Comparison of ENCODE assay signal across 8 cellular contexts in genomic region chr4:89434364-89434988, GRCh38.
A peak's percentile ranks its signal among the peaks of the same experiment; 100 is the strongest.
DNase-seq lines count a peak whose midpoint lies in the region; ATAC-seq, FAIRE-seq and TF ChIP-seq lines count a peak whose summit lies in the region.

No MANE protein-coding gene starts in this region.

- RAD21 ChIA-PET in GM12878 (lab: Charles Lee; ENCODE audit: unreplicated experiment), result interaction anchor here (1.0 to 2.2 kb wide), 2 partner anchors 182 to 209 kb away, joined by 3 to 17 read pairs; no protein-coding TSS in a partner anchor

- CTCF ChIA-PET in GM12878 (lab: Yijun Ruan, JAX), result interaction anchor here (1.2 to 2.4 kb wide), 4 partner anchors 180 to 276 kb away, joined by 3 to 35 read pairs (median 12); no protein-coding TSS in a partner anchor

- FAIRE-seq in GM12878 (lab: Jason Lieb, UNC), result no peak

- POLR2A ChIA-PET in GM12878 (lab: Charles Lee), result no interaction called here

- no peak overlapping the region for H3K9ac ChIP-seq in GM12878 (ENCODE audit: control insufficient read depth, insufficient read depth, low read length)

- TF ChIP-seq CTCF in GM12878 (IDR thresholded peaks at IDR 0.05 in 2 of 3, conservative IDR thresholded peaks at IDR 0.05 in 1 of 3; ENCODE audit: control insufficient read depth in 2 of 3, extremely low read depth in 1 of 3, insufficient read depth in 1 of 3, low read depth in 3 of 3, low read length in 3 of 3) (peak; percentile 62 to 70 (median 67)), suprapubic skin (IDR thresholded peaks at IDR 0.05) (peak; percentile 34 to 55)

- H3K4me3 ChIP-seq in GM12878 (no peak overlapping the region), suprapubic skin (no peak overlapping the region)

- H3K4me2 ChIP-seq in GM12878 (ENCODE audit: control insufficient read depth, insufficient read depth), result no peak overlapping the region

- no peaks in the 10 kb centered on the region for H3K4me1 ChIP-seq in GM12878 (ENCODE audit: control insufficient read depth, insufficient read depth, low read length)
- no peaks in the 10 kb centered on the region for H3K4me1 ChIP-seq in suprapubic skin

- no peaks in the 10 kb centered on the region for H3K36me3 ChIP-seq in GM12878 (ENCODE audit: control insufficient read depth in 2 of 2, insufficient read depth in 2 of 2, low read length in 1 of 2)
- H3K36me3 ChIP-seq in suprapubic skin, result no peaks in the 10 kb centered on the region

- ATAC-seq in GM18519 (IDR thresholded peaks at IDR 0.05; ENCODE audit: low FRiP score, unreplicated experiment) (peak; percentile 77), HG03039 (IDR thresholded peaks at IDR 0.05; ENCODE audit: unreplicated experiment) (peak; percentile 55), GM12878 (peak; percentile 71)

- no peaks in the 10 kb centered on the region for H3K79me2 ChIP-seq in GM12878 (ENCODE audit: control insufficient read depth, insufficient read depth, low read length)

- WGBS in GM12878 (ENCODE audit: insufficient coverage, insufficient replicate concordance, low lambda C conversion rate, missing lambda C conversion rate), result 4% methylated on average over 3 of the region's 3 CpGs
- 48% methylated on average over 3 of the region's 3 CpGs for WGBS in suprapubic skin

- DNase-seq in CD1c-positive myeloid dendritic cell (ENCODE audit: extremely low spot score) (peak; percentile 56), NCI-H2227 treated with DMSO at 0.1 percent for 48 hours (lab: John Stamatoyannopoulos, UW) (peak; percentile 37), GM12878 (ENCODE audit: low read depth, low spot score) (no peak), iPS-NIHi7 (ENCODE audit: extremely low spot score) (peak; percentile 39), suprapubic skin (ENCODE audit: low spot score in 2 of 2) (no peak), HUDEP-2 (lab: John Stamatoyannopoulos, UW; ENCODE audit: unreplicated experiment in 76 of 76) (no peak)

- TF ChIP-seq RAD21 in GM12878 (IDR thresholded peaks at IDR 0.05; ENCODE audit: insufficient read depth, low read depth, low read length), result peak; percentile 77

- H2AFZ ChIP-seq in GM12878 (ENCODE audit: control insufficient read depth, low read depth, low read length), result no peak overlapping the region

- SMC1A ChIA-PET in GM12878 (lab: Charles Lee; ENCODE audit: uncharacterized antibody, unreplicated experiment), result interaction anchor here (0.6 to 3.2 kb wide), 8 partner anchors 10 to 469 kb away, joined by 3 to 33 read pairs (median 4); no protein-coding TSS in a partner anchor

- BruUV-seq in GM12878 (replicated peaks; lab: Mats Ljungman, UMichigan), result no TSS peak

- in situ Hi-C loops in GM12878 (cut with MboI), result loop anchor here (10.0 kb wide), 1 partner anchor 180 kb away; no protein-coding TSS in a partner anchor

- TF ChIP-seq POLR2A in GM12878 (IDR thresholded peaks at IDR 0.05; ENCODE audit: low read depth, low read length) (no peak), suprapubic skin (IDR thresholded peaks at IDR 0.05) (no peak)

- H3K9me3 ChIP-seq in GM12878 (replicated peaks; ENCODE audit: control insufficient read depth, insufficient read depth, low read length), result no peaks in the 10 kb centered on the region
- H3K9me3 ChIP-seq in suprapubic skin, result no peaks in the 10 kb centered on the region

- H4K20me1 ChIP-seq in GM12878 (ENCODE audit: control insufficient read depth, insufficient read depth), result no peaks in the 10 kb centered on the region

- H3K27me3 ChIP-seq in GM12878 (replicated peaks in 1 of 2; ENCODE audit: control insufficient read depth in 2 of 2, insufficient read depth in 2 of 2, low read length in 1 of 2) (no peaks in the 10 kb centered on the region; a peak in 1 of 4 replicates), suprapubic skin (no peaks in the 10 kb centered on the region)

- no peak overlapping the region for H3K27ac ChIP-seq in GM12878 (ENCODE audit: control insufficient read depth, insufficient read depth)
- no peak overlapping the region for H3K27ac ChIP-seq in suprapubic skin

- intact Hi-C loops in GM12878 (cut with micrococcal nuclease; ENCODE audit: unreplicated experiment), result loop anchor here (1.0 to 10.0 kb wide), 4 partner anchors 180 to 620 kb away; no protein-coding TSS in a partner anchor

- TF ChIP-seq EP300 in GM12878 (IDR thresholded peaks at IDR 0.05; ENCODE audit: borderline replicate concordance in 1 of 2, control insufficient read depth in 1 of 2, low read depth in 2 of 2, low read length in 2 of 2), result no peak
- no peak for TF ChIP-seq EP300 in suprapubic skin (IDR thresholded peaks at IDR 0.05)

TF ChIP-seq in GM12878, 131 proteins besides CTCF, POLR2A, EP300 and RAD21:
- TF ChIP-seq EED (IDR thresholded peaks at IDR 0.05; ENCODE audit: low read depth) (no peak), PAX8 (IDR thresholded peaks at IDR 0.05) (no peak), NFIC (IDR thresholded peaks at IDR 0.05; ENCODE audit: low read depth, low read length) (no peak), YY1 (IDR thresholded peaks at IDR 0.05; ENCODE audit: low read depth, low read length) (0 out of 2 replicates have a peak, but pooled peaks have one; percentile 28), POU2F2 (IDR thresholded peaks at IDR 0.05; ENCODE audit: borderline replicate concordance, low read depth, low read length) (peak; percentile 84; the same call in 2 of the 3 replicates), E4F1 (IDR thresholded peaks at IDR 0.05; ENCODE audit: borderline replicate concordance, partially characterized antibody) (no peak), SMC3 (IDR thresholded peaks at IDR 0.05; ENCODE audit: borderline replicate concordance, low read length) (peak; percentile 69)

Comparison
In these comparisons a context has a peak if more than half of its experiments do, and no peak if none do; other contexts are left out.
1. DNase-seq: peak in CD1c-positive myeloid dendritic cell (single experiment), NCI-H2227 treated with DMSO at 0.1 percent for 48 hours (single experiment) and iPS-NIHi7 (single experiment); none in GM12878 (single experiment), suprapubic skin (0 of 2) and HUDEP-2 (0 of 76).
2. Peak in every context shown above with its lines, with median percentiles within 50 percentile points of each other: ATAC-seq.